Comparison of ENCODE assay signal across 9 cellular contexts in genomic region chr6:131627724-131628682, GRCh38. TPM values are rescaled to one million over a fixed set of nuclear protein-coding genes. Genes with fewer than 3 reads are reported as not detected.
DNase-seq lines count a peak whose midpoint lies in the region; ATAC-seq, FAIRE-seq and TF ChIP-seq lines count a peak whose summit lies in the region.
"Had no signal": no experiment of that assay in that cellular context is flagged by ENCODE, and none has a peak within 500 bp of the region (broad histone marks: within the 10 kb centered on the region; RNA-seq: fewer than 3 reads in every experiment).

TSS of gene MED23 (minus strand) at chr6:131628242. CDS start at chr6:131628049, 193 bp downstream.

- FAIRE-seq in small intestine (lab: Jason Lieb, UNC), result no peak
- FAIRE-seq: TTC549 had no signal

- TF ChIP-seq CTCF in WERI-Rb-1 (IDR thresholded peaks at IDR 0.05; ENCODE audit: low read depth, low read length) (peak; percentile 98), mammary epithelial cell (conservative IDR thresholded peaks at IDR 0.05 in 1 of 2, IDR thresholded peaks at IDR 0.05 in 1 of 2; ENCODE audit: extremely low read depth in 1 of 2, insufficient read depth in 1 of 2, low read depth in 1 of 2, low read length in 2 of 2) (peak; percentile 96 to 99)

- no peaks in the 10 kb centered on the region for H3K27me3 ChIP-seq in WERI-Rb-1 (ENCODE audit: insufficient read depth, low read depth, severe bottlenecking)
- no peaks in the 10 kb centered on the region for H3K27me3 ChIP-seq in mammary epithelial cell (ENCODE audit: insufficient read depth, low read length)
- H3K27me3 ChIP-seq in iPS-20b (ENCODE audit: insufficient read depth, low read length), result no peaks in the 10 kb centered on the region
- no peaks in the 10 kb centered on the region for H3K27me3 ChIP-seq in small intestine (ENCODE audit: control insufficient read depth in 2 of 2, insufficient read depth in 2 of 2, low read length in 2 of 2)

- in situ Hi-C loops in mammary epithelial cell (cut with MboI; ENCODE audit: low sequenced_read_pairs in 2 of 2), result no loop called here

- WGBS in mammary epithelial cell (ENCODE audit: low coverage, missing lambda C conversion rate), result 3% methylated on average over 17 of the region's 53 CpGs
- 0 to 1% (median 0%) methylated on average over 52 to 53 of the region's 53 CpGs for WGBS in small intestine, 3 donors

- H3K27ac ChIP-seq in WERI-Rb-1 (peak within 1 kb of the TSS; percentile 84), mammary epithelial cell (ENCODE audit: insufficient read depth, low read depth, low read length) (peak within 1 kb of the TSS; percentile 77), iPS-20b (ENCODE audit: low read length) (no peak within 1 kb of the TSS), small intestine (ENCODE audit: low read depth in 1 of 2, low read length in 1 of 2) (peak within 1 kb of the TSS; percentile 74 to 83)

- H3K4me1 ChIP-seq in mammary epithelial cell (ENCODE audit: insufficient read depth, low read length) (peaks cover 3% of the 10 kb centered on the region), iPS-20b (ENCODE audit: insufficient read depth, low read length) (no peaks in the 10 kb centered on the region), small intestine (ENCODE audit: control insufficient read depth in 2 of 2, insufficient read depth in 1 of 2, low read depth in 1 of 2, low read length in 1 of 2) (peaks cover 2 to 3% of the 10 kb centered on the region in 2 donors)

- H3K4me2 ChIP-seq in mammary epithelial cell (ENCODE audit: insufficient read depth, low read depth, low read length), result peak within 1 kb of the TSS; percentile 87

- CTCF ChIA-PET in mammary epithelial cell (lab: Charles Lee; ENCODE audit: low non-redundant PET), result interaction anchor here (0.5 to 0.9 kb wide), 7 partner anchors 19 to 817 kb away, joined by 4 to 7 read pairs (median 5); no protein-coding TSS in a partner anchor

- DNase-seq in AG08395 (ENCODE audit: low spot score) (peak; percentile 96), NCI-H2196 treated with DMSO at 0.1 percent for 48 hours (lab: John Stamatoyannopoulos, UW; ENCODE audit: unreplicated experiment) (peak; percentile 89), WERI-Rb-1 (peak; percentile 95), mammary epithelial cell (peak; percentile 94), small intestine (peak; percentile 96)

- peaks cover 21% of the 10 kb centered on the region for H3K36me3 ChIP-seq in WERI-Rb-1
- peaks cover 12% of the 10 kb centered on the region for H3K36me3 ChIP-seq in mammary epithelial cell (ENCODE audit: insufficient read depth, low read length)
- peaks cover 19% of the 10 kb centered on the region for H3K36me3 ChIP-seq in iPS-20b (ENCODE audit: insufficient read depth, low read depth, low read length)
- peaks cover 4 to 8% of the 10 kb centered on the region in 2 donors for H3K36me3 ChIP-seq in small intestine (ENCODE audit: control insufficient read depth in 2 of 2, insufficient read depth in 2 of 2, low read length in 2 of 2)

- peak within 1 kb of the TSS; percentile 98 for H3K9ac ChIP-seq in mammary epithelial cell (ENCODE audit: insufficient read depth, low read length)
- peak within 1 kb of the TSS; percentile 91 for H3K9ac ChIP-seq in iPS-20b (ENCODE audit: low read depth, low read length)

- peaks cover 14% of the 10 kb centered on the region for H3K79me2 ChIP-seq in mammary epithelial cell (ENCODE audit: insufficient read depth, low read length)

- dilution Hi-C loops in mammary epithelial cell (cut with HindIII; ENCODE audit: low sequenced_read_pairs), result no loop called here

- TSS peak; percentile 39 for BruUV-seq in mammary epithelial cell (replicated peaks; lab: Mats Ljungman, UMichigan)

- H4K20me1 ChIP-seq in mammary epithelial cell (ENCODE audit: insufficient read depth, low read length), result no peaks in the 10 kb centered on the region

- intact Hi-C loops in mammary epithelial cell (cut with micrococcal nuclease), result loop anchor here (1.0 kb wide), 1 partner anchor 109 kb away; no protein-coding TSS in a partner anchor

- ATAC-seq in GM18873 (IDR thresholded peaks at IDR 0.05; ENCODE audit: low FRiP score, unreplicated experiment) (peak; percentile 93), HG03139 (IDR thresholded peaks at IDR 0.05; ENCODE audit: unreplicated experiment) (peak; percentile 95)

- H3K4me3 ChIP-seq in WERI-Rb-1 (ENCODE audit: low read depth, low read length) (peak within 1 kb of the TSS; percentile 82), mammary epithelial cell (replicated peaks in 1 of 3; ENCODE audit: insufficient read depth in 1 of 3, low read depth in 2 of 3, low read length in 3 of 3) (peak within 1 kb of the TSS; percentile 72 to 99 (median 90)), iPS-20b (ENCODE audit: low read length) (peak within 1 kb of the TSS; percentile 99), small intestine (ENCODE audit: low read depth in 1 of 2, low read length in 2 of 2) (peak within 1 kb of the TSS; percentile 74 to 75)

- no peaks in the 10 kb centered on the region for H3K9me3 ChIP-seq in WERI-Rb-1 (ENCODE audit: severe bottlenecking)
- no peaks in the 10 kb centered on the region for H3K9me3 ChIP-seq in mammary epithelial cell (replicated peaks; ENCODE audit: insufficient read depth, low read length)
- no peaks in the 10 kb centered on the region for H3K9me3 ChIP-seq in iPS-20b (ENCODE audit: insufficient read depth, low read depth, low read length)
- no peaks in the 10 kb centered on the region for H3K9me3 ChIP-seq in small intestine (ENCODE audit: control insufficient read depth, low read depth)

- H2AFZ ChIP-seq in mammary epithelial cell (ENCODE audit: low read depth, low read length), result peak within 1 kb of the TSS; percentile 98

RNA-seq across cellular contexts. Expression of gene MED23, which starts in this region (rescaled TPM):
- total RNA-seq in mammary epithelial cell, result 10 to 100 TPM; 20.7 to 31.3 TPM
- 11.1 TPM for polyA plus RNA-seq in mammary epithelial cell
- 22.5 TPM for polyA minus RNA-seq in mammary epithelial cell
- polyA plus RNA-seq in small intestine, result 10 to 100 TPM in 1 of 3 donors, 1 to 10 TPM in 2; 8.1 to 18.6 (median 8.6) TPM
